In the genomic region with DNA sequence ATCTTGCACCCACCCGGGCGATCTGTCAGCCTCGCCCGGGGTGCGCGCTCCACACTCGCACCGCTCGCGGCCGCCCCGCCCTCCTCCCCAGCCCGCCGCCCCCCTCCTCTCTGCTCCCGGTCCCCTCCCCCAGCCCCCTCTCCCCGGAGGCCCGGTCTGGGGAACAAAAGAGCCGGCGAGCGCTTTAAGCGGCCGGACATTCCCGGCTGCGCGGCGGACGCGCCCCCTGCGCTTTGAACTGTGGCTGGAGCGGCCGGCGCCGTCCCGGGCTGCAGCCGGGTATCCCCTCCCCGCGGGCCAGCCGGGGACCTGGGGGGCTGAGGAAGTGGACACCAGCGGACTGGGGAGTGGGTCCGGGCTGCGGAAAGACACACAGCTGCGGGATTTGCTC, we compare ENCODE assay signal across 8 cellular contexts. TPM values are rescaled to one million over a fixed set of nuclear protein-coding genes. Genes with fewer than 3 reads are reported as not detected.
DNase-seq lines count a peak whose midpoint lies in the region; ATAC-seq lines count a peak whose summit lies in the region.

Gene IGDCC3, minus strand, starts transcription at position 27 of the 391 bp plus-strand sequence. CDS start 214 bp downstream, outside the sequence.

- ATAC-seq in T-helper 17 cell (no peak), left colon (no peak), HG03457 (IDR thresholded peaks at IDR 0.05; ENCODE audit: unreplicated experiment) (no peak)

- peak within 1 kb of the TSS; percentile 76 for H3K9ac ChIP-seq in ES-I3 (ENCODE audit: low read depth, low read length)

- no peaks in the 10 kb centered on the region; the same call in 1 of the 2 replicates for H3K36me3 ChIP-seq in ES-I3 (ENCODE audit: insufficient read depth, low read length)

- peak within 1 kb of the TSS; percentile 89 for H3K4me3 Mint-ChIP-seq in T-helper 17 cell

- H3K4me1 Mint-ChIP-seq in T-helper 17 cell = peaks cover 13% of the 10 kb centered on the region

- peaks cover 64% of the 10 kb centered on the region for H3K27me3 Mint-ChIP-seq in T-helper 17 cell

- peak within 1 kb of the TSS; percentile 57 for H3K27ac Mint-ChIP-seq in T-helper 17 cell

- peaks cover 23% of the 10 kb centered on the region for H3K4me1 ChIP-seq in ES-I3 (ENCODE audit: insufficient read depth, low read length)

- no peaks in the 10 kb centered on the region for H3K9me3 ChIP-seq in ES-I3 (ENCODE audit: control insufficient read depth, insufficient read depth, low read length)
- no peaks in the 10 kb centered on the region for H3K9me3 ChIP-seq in T-helper 17 cell (ENCODE audit: control insufficient read depth, low read length, poor library complexity, severe bottlenecking)

- peaks cover 6% of the 10 kb centered on the region for H3K36me3 Mint-ChIP-seq in T-helper 17 cell (ENCODE audit: low read depth)

- DNase-seq in T-helper 17 cell = no peak
- peak; percentile 30 for DNase-seq in globus pallidus (ENCODE audit: low spot score)
- DNase-seq in posterior cingulate gyrus = peak in 7 of 10 donors; percentile 31 to 85 (median 45)
- DNase-seq in amniotic stem cell (lab: John Stamatoyannopoulos, UW) = no peak
- no peak for DNase-seq in left colon
- DNase-seq in HK-2 (ENCODE audit: unreplicated experiment) = no peak

- intact Hi-C loops in posterior cingulate gyrus (cut with DNase I) (loop anchor here (1.0 kb wide), 1 partner anchor 23 kb away; no protein-coding TSS in a partner anchor), left colon (cut with DNase I, micrococcal nuclease) (no loop called here)

RNA-seq across cellular contexts. Expression of gene IGDCC3, which starts in this region (rescaled TPM):
- not detected for total RNA-seq in T-helper 17 cell
- total RNA-seq in left colon = under 1 TPM in 1 of 2 donors, not detected in 1; 0.25 TPM

Comparison
In these comparisons a context has a peak if more than half of its experiments do, and no peak if none do; other contexts are left out.
1. DNase-seq: peak in globus pallidus (single experiment) and posterior cingulate gyrus (7 of 10); none in T-helper 17 cell (0 of 3), amniotic stem cell (single experiment), left colon (0 of 2) and HK-2 (single experiment).